In genomic region chr15:28380053-28380452, GRCh38 we compare ENCODE assay signal across 6 cellular contexts. TPM values are rescaled to one million over a fixed set of nuclear protein-coding genes. Genes with fewer than 3 reads are reported as not detected.
"Had no signal": no experiment of that assay in that cellular context is flagged by ENCODE, and none has a peak within 500 bp of the region (broad histone marks: within the 10 kb centered on the region; RNA-seq: fewer than 3 reads in every experiment).

No MANE protein-coding gene starts in this region.

RNA-seq across cellular contexts. Expression of gene GOLGA8F, which starts 1.6 kb away (rescaled TPM):
- total RNA-seq: MCF 10A, PC-3, Peyer's patch, Right ventricle myocardium superior had no signal

RNA-seq across cellular contexts. Expression of gene GOLGA6L24, which starts 22.2 kb away (rescaled TPM):
- total RNA-seq: LHCN-M2, MCF 10A, PC-3, Peyer's patch, Right ventricle myocardium superior, SJSA1 had no signal
